11 cellular contexts compared by ENCODE assay signal in the genomic region with DNA sequence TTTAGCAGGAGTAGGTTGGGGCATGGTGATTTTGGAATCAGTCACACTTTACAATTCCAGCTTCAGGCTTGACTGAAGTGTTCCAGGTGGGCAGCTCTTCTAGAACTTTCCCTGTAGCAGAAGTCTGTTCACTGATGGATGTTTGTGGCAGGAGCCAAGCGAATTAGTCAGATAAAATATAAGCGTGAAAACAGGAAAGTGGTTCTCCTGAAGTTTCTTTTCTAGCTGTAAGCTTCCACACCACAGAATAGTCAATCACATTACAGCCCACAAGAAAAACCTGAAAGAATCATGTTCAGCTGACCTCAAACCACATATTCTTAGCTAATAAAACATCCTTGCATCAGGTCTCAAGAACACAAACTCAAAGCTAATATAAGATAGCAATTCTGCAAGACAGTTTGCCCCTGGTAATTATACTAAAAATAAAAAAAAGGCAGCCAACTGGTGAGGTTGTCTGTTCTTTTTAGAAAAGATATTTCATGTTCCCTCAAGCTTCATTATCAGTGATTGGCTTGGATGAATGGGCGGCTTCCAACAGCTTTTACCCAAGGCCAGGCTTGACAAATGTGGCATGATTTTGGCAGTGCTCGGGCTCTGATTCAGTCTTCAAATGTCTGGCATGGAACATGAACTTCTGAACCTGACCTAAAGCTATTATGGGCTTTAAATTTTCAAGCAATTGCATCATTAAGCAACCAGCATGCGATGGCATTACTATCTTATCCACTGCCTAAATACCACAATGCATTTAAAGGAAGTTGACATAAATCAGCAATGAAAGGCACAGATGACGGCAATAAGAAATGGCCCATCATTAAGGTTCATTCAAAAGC.
DNase-seq lines count a peak whose midpoint lies in the region; ATAC-seq and TF ChIP-seq lines count a peak whose summit lies in the region.
"Had no signal": no experiment of that assay in that cellular context is flagged by ENCODE, and none has a peak within 500 bp of the region (broad histone marks: within the 10 kb centered on the region; RNA-seq: fewer than 3 reads in every experiment).

No MANE protein-coding gene starts in this region.

- DNase-seq in BJ (ENCODE audit: low read depth) (peak; percentile 68), NCI-H2227 treated with DMSO at 0.1 percent for 48 hours (lab: John Stamatoyannopoulos, UW) (peak; percentile 84), chondrocyte (ENCODE audit: low spot score) (no peak), DMS114 treated with DMSO at 0.1 percent for 48 hours (lab: John Stamatoyannopoulos, UW; ENCODE audit: unreplicated experiment) (no peak), NCI-H82 (lab: John Stamatoyannopoulos, UW) (no peak), natural killer cell (no peak)
- DNase-seq in natural killer cell treated with Interleukin-12 subunit alpha and Interleukin-12 subunit beta and Interleukin-15 and Interleukin-18, amount 100 ng/mL, for 72 hours (ENCODE audit: low spot score) = no peak
- DNase-seq: activated CD8-positive, alpha-beta memory T cell treated with anti-CD3 and anti-CD28 coated beads, Interleukin-2, amount 10 ng/mL, durations not matched to agents 7 days and 5 days had no signal

- peak overlapping the region; percentile 70 for H3K27ac ChIP-seq in neural cell (ENCODE audit: low read length)
- H3K27ac ChIP-seq: HL-60 had no signal

- TF ChIP-seq CTCF in BJ (IDR thresholded peaks at IDR 0.05; ENCODE audit: insufficient read depth, low read depth, low read length) = no peak
- TF ChIP-seq CTCF in chondrocyte (IDR thresholded peaks at IDR 0.05) = no peak
- TF ChIP-seq CTCF in neural cell (IDR thresholded peaks at IDR 0.05; ENCODE audit: poor library complexity, severe bottlenecking) = no peak
- no peak for TF ChIP-seq CTCF in natural killer cell (IDR thresholded peaks at IDR 0.05)

- H3K27ac Mint-ChIP-seq in chondrocyte (ENCODE audit: unreplicated experiment) (peak overlapping the region; percentile 78), natural killer cell (no peak overlapping the region)
- H3K27ac Mint-ChIP-seq in natural killer cell treated with Interleukin-12 subunit alpha and Interleukin-12 subunit beta and Interleukin-15 and Interleukin-18, amount 100 ng/mL, for 72 hours = no peak overlapping the region
- H3K27ac Mint-ChIP-seq: activated CD8-positive, alpha-beta memory T cell treated with anti-CD3 and anti-CD28 coated beads, Interleukin-2, amount 10 ng/mL, durations not matched to agents 7 days and 5 days had no signal

- CTCF ChIA-PET in BJ (lab: Yijun Ruan, JAX) = interaction anchor here (0.6 to 1.6 kb wide), 4 partner anchors 16 to 289 kb away, joined by 3 to 13 read pairs (median 4); no protein-coding TSS in a partner anchor

- intact Hi-C loops in natural killer cell (cut with micrococcal nuclease) = no loop called here

- H2AFZ ChIP-seq in neural cell (ENCODE audit: low read depth, low read length) = no peak overlapping the region

- H3K9me2 ChIP-seq in neural cell (ENCODE audit: insufficient read depth, low read length) = no peaks in the 10 kb centered on the region

- H3K4me3 Mint-ChIP-seq in chondrocyte (ENCODE audit: unreplicated experiment) (no peak overlapping the region), natural killer cell (no peak overlapping the region)
- no peak overlapping the region for H3K4me3 Mint-ChIP-seq in natural killer cell treated with Interleukin-12 subunit alpha and Interleukin-12 subunit beta and Interleukin-15 and Interleukin-18, amount 100 ng/mL, for 72 hours
- H3K4me3 Mint-ChIP-seq: activated CD8-positive, alpha-beta memory T cell treated with anti-CD3 and anti-CD28 coated beads, Interleukin-2, amount 10 ng/mL, durations not matched to agents 7 days and 5 days had no signal

- TF ChIP-seq RAD21 in neural cell (conservative IDR thresholded peaks at IDR 0.05) = no peak

- peak; percentile 58 for TF ChIP-seq EP300 in neural cell (conservative IDR thresholded peaks at IDR 0.05; ENCODE audit: poor library complexity, severe bottlenecking)

- POLR2A ChIA-PET in BJ (lab: Charles Lee) = no interaction called here

- H3K4me1 Mint-ChIP-seq in chondrocyte (ENCODE audit: low read depth) (peaks cover 52% of the 10 kb centered on the region), natural killer cell (no peaks in the 10 kb centered on the region)
- no peaks in the 10 kb centered on the region for H3K4me1 Mint-ChIP-seq in natural killer cell treated with Interleukin-12 subunit alpha and Interleukin-12 subunit beta and Interleukin-15 and Interleukin-18, amount 100 ng/mL, for 72 hours (ENCODE audit: low read depth in 2 of 2)
- H3K4me1 Mint-ChIP-seq: activated CD8-positive, alpha-beta memory T cell treated with anti-CD3 and anti-CD28 coated beads, Interleukin-2, amount 10 ng/mL, durations not matched to agents 7 days and 5 days had no signal

- peaks cover 3% of the 10 kb centered on the region for H3K27me3 Mint-ChIP-seq in chondrocyte (ENCODE audit: low read depth)
- no peaks in the 10 kb centered on the region for H3K27me3 Mint-ChIP-seq in natural killer cell treated with Interleukin-12 subunit alpha and Interleukin-12 subunit beta and Interleukin-15 and Interleukin-18, amount 100 ng/mL, for 72 hours
- H3K27me3 Mint-ChIP-seq in natural killer cell (ENCODE audit: low read depth in 2 of 2) = no peaks in the 10 kb centered on the region
- H3K27me3 Mint-ChIP-seq: activated CD8-positive, alpha-beta memory T cell treated with anti-CD3 and anti-CD28 coated beads, Interleukin-2, amount 10 ng/mL, durations not matched to agents 7 days and 5 days had no signal

- no peaks in the 10 kb centered on the region for H3F3A ChIP-seq in neural cell (ENCODE audit: insufficient read depth, low read length, poor library complexity, severe bottlenecking)

- H3K4me2 ChIP-seq in neural cell (ENCODE audit: low read length) = no peak overlapping the region

- peaks cover 28% of the 10 kb centered on the region for H3K79me2 ChIP-seq in neural cell (replicated peaks; ENCODE audit: insufficient read depth, low read length)

- H3K36me3 ChIP-seq in BJ (ENCODE audit: control insufficient read depth, insufficient read depth, low read length) = no peaks in the 10 kb centered on the region
- no peaks in the 10 kb centered on the region for H3K36me3 ChIP-seq in neural cell (ENCODE audit: insufficient read depth, low read length)

- H3K4me3 ChIP-seq in BJ (ENCODE audit: low read depth, low read length) (no peak overlapping the region), neural cell (ENCODE audit: low read length) (peak overlapping the region; percentile 39)

- H3K9ac ChIP-seq in neural cell (ENCODE audit: low read length) = no peak overlapping the region

- no peaks in the 10 kb centered on the region for H3K9me3 ChIP-seq in neural cell (ENCODE audit: low read length)

- H3K27me3 ChIP-seq in BJ (ENCODE audit: control insufficient read depth, insufficient read depth, low read length) (no peaks in the 10 kb centered on the region; the same call in 1 of the 2 replicates), neural cell (ENCODE audit: insufficient read depth, low read depth, low read length) (no peaks in the 10 kb centered on the region)

- no peaks in the 10 kb centered on the region for H3K9me3 Mint-ChIP-seq in chondrocyte (ENCODE audit: low read depth)
- H3K9me3 Mint-ChIP-seq in natural killer cell treated with Interleukin-12 subunit alpha and Interleukin-12 subunit beta and Interleukin-15 and Interleukin-18, amount 100 ng/mL, for 72 hours = peaks cover 17% of the 10 kb centered on the region
- H3K9me3 Mint-ChIP-seq in natural killer cell = peaks cover 6 to 14% of the 10 kb centered on the region in 2 donors

- no peaks in the 10 kb centered on the region for H4K20me1 ChIP-seq in neural cell (ENCODE audit: insufficient read depth)

- H3K36me3 Mint-ChIP-seq in chondrocyte (ENCODE audit: low read depth) (no peaks in the 10 kb centered on the region), natural killer cell (no peaks in the 10 kb centered on the region)
- peaks cover 4% of the 10 kb centered on the region for H3K36me3 Mint-ChIP-seq in natural killer cell treated with Interleukin-12 subunit alpha and Interleukin-12 subunit beta and Interleukin-15 and Interleukin-18, amount 100 ng/mL, for 72 hours
- H3K36me3 Mint-ChIP-seq: activated CD8-positive, alpha-beta memory T cell treated with anti-CD3 and anti-CD28 coated beads, Interleukin-2, amount 10 ng/mL, durations not matched to agents 7 days and 5 days had no signal

- no peak for ATAC-seq in natural killer cell treated with Interleukin-12 subunit alpha and Interleukin-12 subunit beta and Interleukin-15 and Interleukin-18, amount 100 ng/mL, for 72 hours
- no peak for ATAC-seq in natural killer cell
- ATAC-seq: activated CD8-positive, alpha-beta memory T cell treated with anti-CD3 and anti-CD28 coated beads, Interleukin-2, amount 10 ng/mL, durations not matched to agents 7 days and 5 days; Panc1 had no signal

TF ChIP-seq in neural cell, 6 proteins besides CTCF, POLR2A, EP300 and RAD21:
- TF ChIP-seq POLR2AphosphoS5 (IDR thresholded peaks at IDR 0.05) = peak; percentile 63
- TF ChIP-seq MXI1 (conservative IDR thresholded peaks at IDR 0.05; ENCODE audit: poor library complexity, severe bottlenecking) = no peak

Comparison
In these comparisons a context has a peak if more than half of its experiments do, and no peak if none do; other contexts are left out.
1. DNase-seq: peak in BJ (single experiment) and NCI-H2227 treated with DMSO at 0.1 percent for 48 hours (single experiment); none in chondrocyte (single experiment), natural killer cell treated with Interleukin-12 subunit alpha and Interleukin-12 subunit beta and Interleukin-15 and Interleukin-18, amount 100 ng/mL, for 72 hours (single experiment), DMS114 treated with DMSO at 0.1 percent for 48 hours (single experiment), NCI-H82 (single experiment) and natural killer cell (single experiment).